9 cellular contexts compared by ENCODE assay signal in the genomic region with DNA sequence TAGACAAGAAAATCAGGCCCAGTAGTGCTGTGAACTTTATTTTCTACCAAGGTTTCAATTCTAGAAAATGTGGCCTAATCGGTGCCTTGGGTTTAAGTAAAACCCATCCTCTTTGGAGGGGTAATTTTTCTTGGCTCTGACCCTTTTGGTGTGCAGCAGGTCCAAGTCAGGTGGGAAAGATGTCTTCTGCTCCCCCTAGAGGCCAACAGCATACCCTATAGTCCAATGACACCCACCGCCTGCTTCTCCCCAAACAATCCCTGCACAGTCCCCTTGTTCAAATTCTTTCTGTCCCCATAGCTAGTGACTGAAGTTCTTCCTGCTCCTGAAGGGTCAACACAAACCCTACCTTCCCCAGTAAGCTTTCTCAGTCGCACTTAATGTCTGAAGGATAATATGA.
DNase-seq lines count a peak whose midpoint lies in the region; ATAC-seq and TF ChIP-seq lines count a peak whose summit lies in the region.
"Had no signal": no experiment of that assay in that cellular context is flagged by ENCODE, and none has a peak within 500 bp of the region (broad histone marks: within the 10 kb centered on the region; RNA-seq: fewer than 3 reads in every experiment).

No MANE protein-coding gene starts in this region.

- H3K4me3 Mint-ChIP-seq in neural crest cell = no peak overlapping the region

- no peak overlapping the region for H3K4me3 ChIP-seq in astrocyte of the cerebellum (ENCODE audit: low read depth, low read length)
- H3K4me3 ChIP-seq in dorsolateral prefrontal cortex = no peak overlapping the region

- peaks cover 12% of the 10 kb centered on the region for H3K36me3 Mint-ChIP-seq in neural crest cell (ENCODE audit: low read depth)

- H3K27me3 ChIP-seq in dorsolateral prefrontal cortex = no peaks in the 10 kb centered on the region

- peaks cover 19% of the 10 kb centered on the region for H3K9me3 Mint-ChIP-seq in neural crest cell

- intact Hi-C loops in dorsolateral prefrontal cortex (cut with DNase I) = no loop called here

- DNase-seq in DMS53 (lab: John Stamatoyannopoulos, UW) (peak; percentile 10), DMS53 treated with DMSO at 0.1 percent for 48 hours (lab: John Stamatoyannopoulos, UW; ENCODE audit: unreplicated experiment) (no peak), astrocyte of the cerebellum (ENCODE audit: low read depth) (no peak), neural crest cell (ENCODE audit: low read depth, low spot score) (no peak), dorsolateral prefrontal cortex (no peak), kidney tubule cell (ENCODE audit: low spot score) (no peak)
- no peak for DNase-seq in stimulated activated naive CD8-positive, alpha-beta T cell treated with anti-CD3 and anti-CD28 coated beads, Interleukin-15, Interleukin-2, amounts not matched to agents 100 U/mL and 50 U/mL, for 24 hours
- DNase-seq: activated CD4-positive, alpha-beta T cell treated with anti-CD3 and anti-CD28 coated beads, Interleukin-2, amount 50 U/mL, for 4 hours had no signal

- no peak overlapping the region for H3K27ac Mint-ChIP-seq in neural crest cell (ENCODE audit: unreplicated experiment)

- H3K27me3 Mint-ChIP-seq in neural crest cell (ENCODE audit: low read depth) = peaks cover 3% of the 10 kb centered on the region

- TF ChIP-seq CTCF in astrocyte of the cerebellum (IDR thresholded peaks at IDR 0.05; ENCODE audit: low read depth, low read length, missing control alignments) = peak; percentile 16
- TF ChIP-seq CTCF in neural crest cell (conservative IDR thresholded peaks at IDR 0.05) = peak; percentile 42
- TF ChIP-seq CTCF in dorsolateral prefrontal cortex (IDR thresholded peaks at IDR 0.05 in 54 of 56, conservative IDR thresholded peaks at IDR 0.05 in 2 of 56; ENCODE audit: low read depth in 1 of 56, partially characterized antibody in 56 of 56) = peak in 19 of 56 donors; percentile 8 to 43 (median 16)

- no peaks in the 10 kb centered on the region for H3K4me1 Mint-ChIP-seq in neural crest cell

- no peak overlapping the region for H3K27ac ChIP-seq in dorsolateral prefrontal cortex

- ATAC-seq in HG03558 (IDR thresholded peaks at IDR 0.05; ENCODE audit: extremely low read depth, unreplicated experiment) = peak; percentile 59
- no peak for ATAC-seq in stimulated activated naive CD8-positive, alpha-beta T cell treated with anti-CD3 and anti-CD28 coated beads, Interleukin-15, Interleukin-2, amounts not matched to agents 100 U/mL and 50 U/mL, for 24 hours

- in situ Hi-C loops in astrocyte of the cerebellum (cut with HindIII; ENCODE audit: low sequenced_read_pairs) = no loop called here
